ENCODE assay signal across 10 cellular contexts in genomic region chr11:125164091-125164421, GRCh38. TPM values are rescaled to one million over a fixed set of nuclear protein-coding genes. Genes with fewer than 3 reads are reported as not detected.
DNase-seq lines count a peak whose midpoint lies in the region; ATAC-seq and TF ChIP-seq lines count a peak whose summit lies in the region.
"Had no signal": no experiment of that assay in that cellular context is flagged by ENCODE, and none has a peak within 500 bp of the region (broad histone marks: within the 10 kb centered on the region; RNA-seq: fewer than 3 reads in every experiment).

No MANE protein-coding gene starts in this region.

- H3K4me3 ChIP-seq in fibroblast of villous mesenchyme (ENCODE audit: low read depth, low read length), result peak overlapping the region; percentile 25
- peak overlapping the region; percentile 60 to 69 for H3K4me3 ChIP-seq in prostate gland

- H3K9me3 ChIP-seq in ES-I3 (ENCODE audit: control insufficient read depth, insufficient read depth, low read length), result no peaks in the 10 kb centered on the region
- no peaks in the 10 kb centered on the region for H3K9me3 ChIP-seq in prostate gland
- H3K9me3 ChIP-seq: thyroid gland had no signal

- intact Hi-C loops in prostate gland (cut with DNase I), result loop anchor here (2.0 to 10.0 kb wide), 3 partner anchors 121 to 241 kb away; no protein-coding TSS in a partner anchor

- WGBS in prostate gland, result 14% methylated on average over 8 of the region's 8 CpGs

- TF ChIP-seq POLR2A in prostate gland (IDR thresholded peaks at IDR 0.05), result no peak

- POLR2A ChIA-PET in T-cell (lab: Charles Lee), result no interaction called here

- H3K4me1 Mint-ChIP-seq in T-cell, result peaks cover 20 to 24% (median 23%) of the 10 kb centered on the region in 3 donors

- H3K4me1 ChIP-seq in ES-I3 (ENCODE audit: insufficient read depth, low read length) (peaks cover 30% of the 10 kb centered on the region), prostate gland (replicated peaks) (peaks cover 10% of the 10 kb centered on the region)

- H3K27me3 ChIP-seq in prostate gland (replicated peaks; ENCODE audit: insufficient read depth), result no peaks in the 10 kb centered on the region
- H3K27me3 ChIP-seq: thyroid gland had no signal

- DNase-seq in T-cell (no peak), fibroblast of villous mesenchyme (ENCODE audit: low read depth) (no peak), prostate gland (ENCODE audit: low spot score) (no peak), SHP77 treated with DMSO at 0.1 percent for 48 hours (lab: John Stamatoyannopoulos, UW) (no peak), RPMI8226 (no peak)
- no peak for DNase-seq in stimulated activated CD4-positive, alpha-beta T cell treated with anti-CD3 and anti-CD28 coated beads, Interleukin-12 subunit alpha, Interleukin-12 subunit beta, amount 100 ng/mL, for 4 hours

- H3K27ac Mint-ChIP-seq in T-cell, result no peak overlapping the region

- peak overlapping the region; percentile 85 to 88 for H3K27ac ChIP-seq in prostate gland

- H3K27me3 Mint-ChIP-seq in T-cell, result peaks cover 43 to 62% of the 10 kb centered on the region in 2 donors

- CTCF ChIA-PET in T-cell (lab: Charles Lee), result interaction anchor here in 1 of 2 donors (0.7 kb wide), 1 partner anchor 38 kb away, joined by 3 read pairs; no protein-coding TSS in a partner anchor

- H3K9me3 Mint-ChIP-seq in T-cell, result no peaks in the 10 kb centered on the region

- no peaks in the 10 kb centered on the region for H3K36me3 Mint-ChIP-seq in T-cell

- ATAC-seq in T-cell (replicated peaks in 1 of 4), result no peak
- ATAC-seq in GM18858 (IDR thresholded peaks at IDR 0.05; ENCODE audit: unreplicated experiment), result no peak

- H3K36me3 ChIP-seq in ES-I3 (ENCODE audit: insufficient read depth, low read length) (no peaks in the 10 kb centered on the region), prostate gland (no peaks in the 10 kb centered on the region)
- H3K36me3 ChIP-seq: thyroid gland had no signal

- TF ChIP-seq CTCF in fibroblast of villous mesenchyme (IDR thresholded peaks at IDR 0.05; ENCODE audit: insufficient read depth, low read depth, low read length) (no peak), prostate gland (IDR thresholded peaks at IDR 0.05) (no peak)

- H3K4me3 Mint-ChIP-seq in T-cell, result peak overlapping the region; percentile 44 to 99 (median 60)

- peak overlapping the region; percentile 45; the same call in 1 of the 2 replicates for H3K9ac ChIP-seq in ES-I3 (ENCODE audit: low read depth, low read length)

RNA-seq across cellular contexts. Expression of gene PKNOX2, which starts 0.5 kb away (rescaled TPM):
- total RNA-seq in T-cell, result under 1 TPM in 1 of 5 donors, not detected in 4; 0.55 TPM
- total RNA-seq in fibroblast of villous mesenchyme, result 0.86 and 2.9 TPM in 2 replicates
- total RNA-seq in prostate gland, result 10 to 100 TPM; 12.3 to 14.7 TPM
- total RNA-seq: epithelial cell of proximal tubule had no signal

RNA-seq across cellular contexts. Expression of gene TMEM218, which starts 52.6 kb away (rescaled TPM):
- total RNA-seq in T-cell (10 to 100 TPM; 10.3 to 18.9 (median 14.8) TPM), fibroblast of villous mesenchyme (18.0 and 27.2 TPM in 2 replicates), prostate gland (10 to 100 TPM; 17.7 to 33.5 TPM)
